ENCODE assay signal across 10 cellular contexts in the genomic region with DNA sequence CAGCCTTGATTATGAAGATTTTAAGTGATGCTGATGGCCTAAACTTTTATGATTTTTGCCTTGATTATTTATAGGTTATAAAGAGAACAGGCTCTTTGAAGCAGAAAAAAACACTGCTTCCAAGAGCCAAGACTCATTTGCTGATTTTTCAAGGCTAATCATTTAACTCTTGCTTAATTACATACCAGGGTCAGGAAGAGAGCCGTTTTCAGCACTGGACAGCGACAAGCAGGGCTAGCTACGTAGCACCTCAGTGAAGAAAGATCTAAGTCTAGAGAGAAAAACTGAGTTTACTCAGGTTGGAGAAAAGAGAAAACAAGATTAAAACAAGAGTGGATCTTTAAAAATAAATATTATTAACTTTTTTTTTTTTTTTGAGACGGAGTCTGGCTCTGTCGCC.
DNase-seq lines count a peak whose midpoint lies in the region; ATAC-seq and TF ChIP-seq lines count a peak whose summit lies in the region.
"Had no signal": no experiment of that assay in that cellular context is flagged by ENCODE, and none has a peak within 500 bp of the region (broad histone marks: within the 10 kb centered on the region; RNA-seq: fewer than 3 reads in every experiment).

No MANE protein-coding gene starts in this region.

- peaks cover 0 to 5% (median 0%) of the 10 kb centered on the region in 6 donors for H3K9me3 Mint-ChIP-seq in immature natural killer cell
- H3K9me3 Mint-ChIP-seq in activated T-helper 17 cell treated with anti-CD3 and anti-CD28 coated beads, Interleukin-2, amount 50 U/mL, for 72 hours, result peaks cover 7% of the 10 kb centered on the region

- no peaks in the 10 kb centered on the region for H3K79me1 ChIP-seq in mesendoderm (ENCODE audit: low read length)

- peaks cover 0 to 9% (median 4%) of the 10 kb centered on the region in 3 donors for H3K27me3 Mint-ChIP-seq in immature natural killer cell (ENCODE audit: low read depth in 3 of 3)
- peaks cover 15% of the 10 kb centered on the region for H3K27me3 Mint-ChIP-seq in activated T-helper 17 cell treated with anti-CD3 and anti-CD28 coated beads, Interleukin-2, amount 50 U/mL, for 72 hours

- H3K9ac ChIP-seq in mesendoderm (ENCODE audit: low read length), result no peak overlapping the region

- H3K27ac Mint-ChIP-seq in immature natural killer cell, result no peak overlapping the region
- H3K27ac Mint-ChIP-seq in activated T-helper 17 cell treated with anti-CD3 and anti-CD28 coated beads, Interleukin-2, amount 50 U/mL, for 72 hours, result no peak overlapping the region

- no peak overlapping the region for H3K4me2 ChIP-seq in mesendoderm (ENCODE audit: low read length)

- no peaks in the 10 kb centered on the region for H3K4me1 ChIP-seq in mesendoderm (ENCODE audit: control insufficient read depth, low read depth, low read length)
- H3K4me1 ChIP-seq: heart left ventricle had no signal

- in situ Hi-C loops in brain microvascular endothelial cell (cut with HindIII; ENCODE audit: low pct_ligation_motif_present, low sequenced_read_pairs), result no loop called here

- H3K4me3 Mint-ChIP-seq in immature natural killer cell, result no peak overlapping the region
- H3K4me3 Mint-ChIP-seq in activated T-helper 17 cell treated with anti-CD3 and anti-CD28 coated beads, Interleukin-2, amount 50 U/mL, for 72 hours, result no peak overlapping the region

- H3K36me3 ChIP-seq in MG63, result no peaks in the 10 kb centered on the region
- no peaks in the 10 kb centered on the region for H3K36me3 ChIP-seq in brain microvascular endothelial cell (replicated peaks)
- H3K36me3 ChIP-seq in mesendoderm (ENCODE audit: control insufficient read depth, insufficient read depth, low read length), result no peaks in the 10 kb centered on the region
- H3K36me3 ChIP-seq: heart left ventricle had no signal

- no peak overlapping the region for H3K18ac ChIP-seq in mesendoderm (ENCODE audit: low read length)

- H3K56ac ChIP-seq in mesendoderm (ENCODE audit: low read length), result no peak overlapping the region

- H2AK5ac ChIP-seq in mesendoderm (ENCODE audit: low read length), result no peak overlapping the region

- DNase-seq in GM10266 (ENCODE audit: extremely low spot score), result peak; percentile 25
- peak; percentile 23 for DNase-seq in MG63
- DNase-seq in brain microvascular endothelial cell, result peak; percentile 42
- peak; percentile 82 for DNase-seq in mesendoderm
- DNase-seq in NCI-H187 treated with DMSO at 0.1 percent for 48 hours (lab: John Stamatoyannopoulos, UW), result no peak
- DNase-seq in immature natural killer cell, result no peak

- no peaks in the 10 kb centered on the region for H3K36me3 Mint-ChIP-seq in immature natural killer cell
- H3K36me3 Mint-ChIP-seq in activated T-helper 17 cell treated with anti-CD3 and anti-CD28 coated beads, Interleukin-2, amount 50 U/mL, for 72 hours (ENCODE audit: low read depth), result no peaks in the 10 kb centered on the region

- no peak overlapping the region for H2BK5ac ChIP-seq in mesendoderm (ENCODE audit: low read length)

- H3K4me3 ChIP-seq in MG63 (no peak overlapping the region), brain microvascular endothelial cell (ENCODE audit: low read depth, low read length) (no peak overlapping the region), mesendoderm (ENCODE audit: low read length) (no peak overlapping the region)
- H3K4me3 ChIP-seq: heart left ventricle had no signal

- no peak overlapping the region for H4K5ac ChIP-seq in mesendoderm (ENCODE audit: low read length)

- no peak overlapping the region for H3K23ac ChIP-seq in mesendoderm (ENCODE audit: low read length)

- H2BK120ac ChIP-seq in mesendoderm (ENCODE audit: low read depth, low read length), result no peak overlapping the region

- ATAC-seq in HG03354 (IDR thresholded peaks at IDR 0.05; ENCODE audit: poor library complexity, severe bottlenecking, unreplicated experiment), result no peak
- ATAC-seq in activated T-helper 17 cell treated with anti-CD3 and anti-CD28 coated beads, Interleukin-2, amount 50 U/mL, for 72 hours (replicated peaks), result no peak
- ATAC-seq: heart left ventricle, Panc1 had no signal

- H3K9me3 ChIP-seq in MG63, result no peaks in the 10 kb centered on the region
- H3K9me3 ChIP-seq: heart left ventricle had no signal

- H2BK15ac ChIP-seq in mesendoderm (replicated peaks; ENCODE audit: low read depth), result no peak overlapping the region

- H3K4me1 Mint-ChIP-seq in immature natural killer cell, result no peaks in the 10 kb centered on the region
- no peaks in the 10 kb centered on the region for H3K4me1 Mint-ChIP-seq in activated T-helper 17 cell treated with anti-CD3 and anti-CD28 coated beads, Interleukin-2, amount 50 U/mL, for 72 hours

- H3K27ac ChIP-seq in brain microvascular endothelial cell (no peak overlapping the region), mesendoderm (ENCODE audit: low read depth, low read length) (no peak overlapping the region)
- H3K27ac ChIP-seq: heart left ventricle had no signal

- H3K27me3 ChIP-seq in MG63, result no peaks in the 10 kb centered on the region
- H3K27me3 ChIP-seq in brain microvascular endothelial cell (replicated peaks), result no peaks in the 10 kb centered on the region
- H3K27me3 ChIP-seq in mesendoderm (ENCODE audit: insufficient read depth, low read length, poor library complexity), result no peaks in the 10 kb centered on the region
- H3K27me3 ChIP-seq: heart left ventricle had no signal

- no peak overlapping the region for H4K8ac ChIP-seq in mesendoderm (ENCODE audit: low read depth, low read length)

- TF ChIP-seq CTCF in GM10266 (IDR thresholded peaks at IDR 0.05; ENCODE audit: control insufficient read depth, insufficient read depth, low read depth, missing control alignments) (no peak), brain microvascular endothelial cell (IDR thresholded peaks at IDR 0.05; ENCODE audit: low read depth, low read length, missing control alignments) (no peak)

- H3K4ac ChIP-seq in mesendoderm (ENCODE audit: low read depth, low read length), result no peak overlapping the region

- H3K79me2 ChIP-seq in mesendoderm (ENCODE audit: control insufficient read depth, insufficient read depth, low read length), result no peaks in the 10 kb centered on the region

- no CpG with 5 or more reads among the region's 5 CpGs for WGBS in mesendoderm (ENCODE audit: extremely low coverage, insufficient coverage, low lambda C conversion rate)

Comparison
In these comparisons a context has a peak if more than half of its experiments do, and no peak if none do; other contexts are left out.
1. DNase-seq: peak in GM10266 (single experiment), MG63 (single experiment), brain microvascular endothelial cell (single experiment) and mesendoderm (single experiment); none in NCI-H187 treated with DMSO at 0.1 percent for 48 hours (single experiment) and immature natural killer cell (0 of 3).